Comparison of ENCODE assay signal across 26 cellular contexts in the genomic region with DNA sequence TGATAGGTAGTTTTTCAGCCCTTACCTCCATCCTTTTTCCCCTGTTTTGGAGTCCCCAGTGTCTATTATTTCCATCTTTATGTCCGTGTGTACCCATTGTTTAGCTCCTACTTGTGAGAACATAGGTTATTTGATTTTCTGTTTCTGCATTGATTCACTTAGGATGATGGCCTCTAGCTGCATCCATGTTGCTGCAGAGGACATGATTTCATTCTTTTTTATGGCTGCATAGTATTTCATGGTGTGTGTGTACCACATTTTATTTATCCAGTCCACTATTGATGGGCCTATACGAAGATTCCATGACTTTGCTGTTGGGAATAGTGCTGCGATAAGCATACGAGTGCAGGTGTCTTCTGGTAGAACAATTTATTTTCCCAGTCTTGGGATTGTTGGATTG.
"Had no signal": no experiment of that assay in that cellular context is flagged by ENCODE, and none has a peak within 500 bp of the region (broad histone marks: within the 10 kb centered on the region; RNA-seq: fewer than 3 reads in every experiment).

No MANE protein-coding gene starts in this region.

- H3K27me3 ChIP-seq: dorsolateral prefrontal cortex, esophagus muscularis mucosa, foreskin keratinocyte, gastroesophageal sphincter, heart left ventricle, hepatocyte had no signal

- ATAC-seq: foreskin keratinocyte, gastroesophageal sphincter, heart left ventricle, left colon, left lobe of liver, lower lobe of right lung, mucosa of descending colon had no signal

- FAIRE-seq: endometrium, endothelial cell of umbilical vein, frontal cortex, kidney had no signal

- DNase-seq: dermis blood vessel endothelial cell; dorsolateral prefrontal cortex; effector CD4-positive, alpha-beta T cell; effector memory CD4-positive, alpha-beta T cell; foreskin keratinocyte; heart left ventricle; hypothalamus; immature natural killer cell; islet precursor cell; kidney; kidney glomerular epithelial cell; left colon; left ventricle myocardium inferior; lower lobe of right lung; mesenchymal stem cell; mucosa of descending colon; naive B cell had no signal

- H3K4me1 ChIP-seq: esophagus muscularis mucosa, foreskin keratinocyte, gastroesophageal sphincter, heart left ventricle, left ventricle myocardium inferior, lower lobe of right lung had no signal

- H3K4me1 Mint-ChIP-seq: mesothelial cell of epicardium had no signal

- H3K27ac ChIP-seq: coronary artery, dorsolateral prefrontal cortex, esophagus muscularis mucosa, foreskin keratinocyte, gastroesophageal sphincter, heart left ventricle, hepatocyte, left ventricle myocardium inferior, lower lobe of right lung had no signal

- H3K27me3 Mint-ChIP-seq: naive B cell had no signal

- H3K4me3 Mint-ChIP-seq: immature natural killer cell, mesothelial cell of epicardium had no signal

- H3K27ac Mint-ChIP-seq: immature natural killer cell, mesothelial cell of epicardium had no signal

- H3K4me2 ChIP-seq: hepatocyte had no signal

- H3K4me3 ChIP-seq: coronary artery, dorsolateral prefrontal cortex, esophagus muscularis mucosa, gastroesophageal sphincter, heart left ventricle, hepatocyte, left ventricle myocardium inferior, lower lobe of right lung, mucosa of descending colon had no signal
